In genomic region chr22:48438791-48439559, GRCh38 we compare ENCODE assay signal across 1 cellular context.
TF ChIP-seq lines count a peak whose summit lies in the region.

No MANE protein-coding gene starts in this region.

TF ChIP-seq in HepG2, 621 proteins besides CTCF, POLR2A, EP300 and RAD21 (continued from another document):
- TF ChIP-seq ZHX1 (CRISPR knock-in tag; IDR thresholded peaks at IDR 0.05; ENCODE audit: low read depth) = no peak
- TF ChIP-seq LBX2 (CRISPR knock-in tag; IDR thresholded peaks at IDR 0.05; ENCODE audit: borderline replicate concordance) = no peak
- TF ChIP-seq ERF (CRISPR knock-in tag; IDR thresholded peaks at IDR 0.05) = no peak
- TF ChIP-seq ARNT (IDR thresholded peaks at IDR 0.05) = no peak
- TF ChIP-seq MIXL1 (CRISPR knock-in tag; IDR thresholded peaks at IDR 0.05) = no peak
- no peak for TF ChIP-seq NFATC3 (CRISPR knock-in tag; IDR thresholded peaks at IDR 0.05)
- no peak for TF ChIP-seq ZFP91 (CRISPR knock-in tag; IDR thresholded peaks at IDR 0.05; ENCODE audit: borderline replicate concordance)
- no peak for TF ChIP-seq ZFP41 (CRISPR knock-in tag; IDR thresholded peaks at IDR 0.05; ENCODE audit: borderline replicate concordance)
- TF ChIP-seq KDM1A (CRISPR knock-in tag; IDR thresholded peaks at IDR 0.05) = no peak
